10 cellular contexts compared by ENCODE assay signal in genomic region chr3:21801631-21802030, GRCh38. TPM values are rescaled to one million over a fixed set of nuclear protein-coding genes. Genes with fewer than 3 reads are reported as not detected.
"Had no signal": no experiment of that assay in that cellular context is flagged by ENCODE, and none has a peak within 500 bp of the region (broad histone marks: within the 10 kb centered on the region; RNA-seq: fewer than 3 reads in every experiment).

No MANE protein-coding gene starts in this region.

- H2AFZ ChIP-seq: GM23248 had no signal

- H3K27ac Mint-ChIP-seq: HFFc6 had no signal

- H3K27ac ChIP-seq: GM23248 had no signal

- H3K4me3 Mint-ChIP-seq: HFFc6 had no signal

- H3K9me3 ChIP-seq: HAP-1 had no signal

- H3K9ac ChIP-seq: GM23248 had no signal

- DNase-seq: GM23248, GOT3, H7, HFFc6, IMR-90 had no signal

- H3K36me3 ChIP-seq: HAP-1 had no signal

- H3K4me3 ChIP-seq: GM23248, HAP-1, K562 had no signal

- ATAC-seq: HCT116, K562 had no signal

RNA-seq across cellular contexts. Expression of gene ZNF385D, which starts 50.6 kb away (rescaled TPM):
- total RNA-seq: H4, HT-29 had no signal
